ENCODE assay signal across 1 cellular context in the genomic region with DNA sequence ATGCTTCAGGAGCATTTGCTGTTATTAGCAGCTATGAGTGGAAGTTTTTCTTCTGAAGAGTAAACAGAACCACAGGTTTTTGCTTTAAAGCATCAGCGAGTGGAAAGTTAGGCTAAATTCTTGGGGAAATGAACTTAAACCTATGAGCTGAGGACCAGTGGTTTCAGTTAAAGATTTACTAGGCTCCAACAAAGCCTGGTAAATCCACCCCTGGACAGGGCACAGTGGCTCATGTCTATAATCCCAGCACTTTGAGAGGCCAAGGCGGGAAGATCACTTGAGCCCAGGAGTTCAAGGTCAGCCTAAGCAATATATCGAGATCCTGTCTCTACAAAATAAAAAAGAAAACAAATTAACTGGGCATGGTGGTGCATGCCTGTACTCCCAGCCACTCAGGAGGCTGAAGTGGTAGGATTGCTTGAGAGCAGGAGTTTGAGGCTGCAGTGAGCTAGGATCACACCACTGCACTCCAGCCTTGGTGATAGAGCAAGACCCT.
A peak's percentile ranks its signal among the peaks of the same experiment; 100 is the strongest.
TF ChIP-seq lines count a peak whose summit lies in the region.
"Not testable (repeated sequence)": the region's sequence is repeated elsewhere in the genome, so short reads cannot be mapped to it uniquely, and the experiment has no call there.

No MANE protein-coding gene starts in this region.

TF ChIP-seq in HepG2, 621 proteins besides CTCF, POLR2A, EP300 and RAD21 (continues in another document):
- TF ChIP-seq PPARG (CRISPR knock-in tag; conservative IDR thresholded peaks at IDR 0.05) (0 out of 2 replicates have a peak, but pooled peaks have one; percentile 30), SIX1 (CRISPR knock-in tag; IDR thresholded peaks at IDR 0.05; ENCODE audit: borderline replicate concordance) (0 out of 2 replicates have a peak, but pooled peaks have one; percentile 20), ETV5 (CRISPR knock-in tag; IDR thresholded peaks at IDR 0.05; ENCODE audit: borderline replicate concordance) (peak; percentile 50; the same call in 1 of the 2 replicates), NR2F1 (CRISPR knock-in tag; IDR thresholded peaks at IDR 0.05) (peak in 1 of 2 experiments; percentile 35; a peak in 1 of 4 replicates), SOX5 (CRISPR knock-in tag; IDR thresholded peaks at IDR 0.05; ENCODE audit: borderline replicate concordance) (peak; percentile 65; the same call in 1 of the 2 replicates), RXRB (CRISPR knock-in tag; IDR thresholded peaks at IDR 0.05; ENCODE audit: borderline replicate concordance) (peak; percentile 71), NR2F6 (IDR thresholded peaks at IDR 0.05) (0 out of 2 replicates have a peak, but pooled peaks have one; percentile 27), NR2F6 (CRISPR knock-in tag; IDR thresholded peaks at IDR 0.05) (peak; percentile 73), HDAC2 (CRISPR knock-in tag; IDR thresholded peaks at IDR 0.05) (peak; percentile 56), TCF7 (IDR thresholded peaks at IDR 0.05; ENCODE audit: low read depth) (peak; percentile 42; the same call in 1 of the 2 replicates), HOXA3 (CRISPR knock-in tag; IDR thresholded peaks at IDR 0.05) (peak; percentile 51; the same call in 1 of the 2 replicates), ISL2 (CRISPR knock-in tag; IDR thresholded peaks at IDR 0.05) (0 out of 2 replicates have a peak, but pooled peaks have one; percentile 33), NCOA2 (CRISPR knock-in tag; IDR thresholded peaks at IDR 0.05) (peak; percentile 79), SAP130 (CRISPR knock-in tag; IDR thresholded peaks at IDR 0.05; ENCODE audit: low read depth) (peak; percentile 52), IRF2 (CRISPR knock-in tag; IDR thresholded peaks at IDR 0.05) (peak; percentile 38; the same call in 1 of the 2 replicates), FOSL2 (CRISPR knock-in tag; IDR thresholded peaks at IDR 0.05) (peak; percentile 62), FOXA3 (CRISPR knock-in tag; IDR thresholded peaks at IDR 0.05) (peak; percentile 55), KAT8 (CRISPR knock-in tag; IDR thresholded peaks at IDR 0.05) (0 out of 2 replicates have a peak, but pooled peaks have one; percentile 31), KDM6A (CRISPR knock-in tag; IDR thresholded peaks at IDR 0.05; ENCODE audit: low read depth) (peak; percentile 59; the same call in 1 of the 2 replicates), MED1 (CRISPR knock-in tag; IDR thresholded peaks at IDR 0.05) (peak; percentile 73), THAP11 (CRISPR knock-in tag; IDR thresholded peaks at IDR 0.05) (peak; percentile 48), GATAD2A (CRISPR knock-in tag; IDR thresholded peaks at IDR 0.05) (peak; percentile 79), DMAP1 (CRISPR knock-in tag; IDR thresholded peaks at IDR 0.05) (0 out of 2 replicates have a peak, but pooled peaks have one; percentile 33), KLF16 (CRISPR knock-in tag; IDR thresholded peaks at IDR 0.05) (0 out of 4 replicates have a peak, but pooled peaks of 1 of the 2 experiments have one; percentile 24), ERF (CRISPR knock-in tag; IDR thresholded peaks at IDR 0.05) (peak; percentile 40; the same call in 1 of the 2 replicates), MIER3 (CRISPR knock-in tag; IDR thresholded peaks at IDR 0.05; ENCODE audit: borderline replicate concordance) (peak; percentile 30; the same call in 1 of the 2 replicates), BCL6 (CRISPR knock-in tag; IDR thresholded peaks at IDR 0.05) (peak; percentile 53), SOX13 (CRISPR knock-in tag; conservative IDR thresholded peaks at IDR 0.05 in 1 of 2, IDR thresholded peaks at IDR 0.05 in 1 of 2) (peak in 1 of 2 experiments; percentile 64; a peak in 1 of 4 replicates), RARA (CRISPR knock-in tag; IDR thresholded peaks at IDR 0.05) (peak; percentile 91), HNF4A (CRISPR knock-in tag; IDR thresholded peaks at IDR 0.05) (peak; percentile 71), ZNF792 (CRISPR knock-in tag; IDR thresholded peaks at IDR 0.05) (0 out of 2 replicates have a peak, but pooled peaks have one; percentile 31), HMG20A (CRISPR knock-in tag; IDR thresholded peaks at IDR 0.05; ENCODE audit: borderline replicate concordance) (peak; percentile 48; the same call in 1 of the 2 replicates), MIXL1 (CRISPR knock-in tag; IDR thresholded peaks at IDR 0.05) (0 out of 2 replicates have a peak, but pooled peaks have one; percentile 51), FOXK1 (CRISPR knock-in tag; IDR thresholded peaks at IDR 0.05; ENCODE audit: borderline replicate concordance, low read depth) (0 out of 2 replicates have a peak, but pooled peaks have one; percentile 35)
- TF ChIP-seq, protein P1, sequence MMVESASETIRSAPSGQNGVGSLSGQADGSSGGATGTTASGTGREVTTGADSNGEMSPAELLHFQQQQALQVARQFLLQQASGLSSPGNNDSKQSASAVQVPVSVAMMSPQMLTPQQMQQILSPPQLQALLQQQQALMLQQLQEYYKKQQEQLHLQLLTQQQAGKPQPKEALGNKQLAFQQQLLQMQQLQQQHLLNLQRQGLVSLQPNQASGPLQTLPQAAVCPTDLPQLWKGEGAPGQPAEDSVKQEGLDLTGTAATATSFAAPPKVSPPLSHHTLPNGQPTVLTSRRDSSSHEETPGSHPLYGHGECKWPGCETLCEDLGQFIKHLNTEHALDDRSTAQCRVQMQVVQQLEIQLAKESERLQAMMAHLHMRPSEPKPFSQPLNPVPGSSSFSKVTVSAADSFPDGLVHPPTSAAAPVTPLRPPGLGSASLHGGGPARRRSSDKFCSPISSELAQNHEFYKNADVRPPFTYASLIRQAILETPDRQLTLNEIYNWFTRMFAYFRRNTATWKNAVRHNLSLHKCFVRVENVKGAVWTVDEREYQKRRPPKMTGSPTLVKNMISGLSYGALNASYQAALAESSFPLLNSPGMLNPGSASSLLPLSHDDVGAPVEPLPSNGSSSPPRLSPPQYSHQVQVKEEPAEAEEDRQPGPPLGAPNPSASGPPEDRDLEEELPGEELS (CRISPR knock-in tag; IDR thresholded peaks at IDR 0.05) = peak; percentile 73
- TF ChIP-seq, protein P2, sequence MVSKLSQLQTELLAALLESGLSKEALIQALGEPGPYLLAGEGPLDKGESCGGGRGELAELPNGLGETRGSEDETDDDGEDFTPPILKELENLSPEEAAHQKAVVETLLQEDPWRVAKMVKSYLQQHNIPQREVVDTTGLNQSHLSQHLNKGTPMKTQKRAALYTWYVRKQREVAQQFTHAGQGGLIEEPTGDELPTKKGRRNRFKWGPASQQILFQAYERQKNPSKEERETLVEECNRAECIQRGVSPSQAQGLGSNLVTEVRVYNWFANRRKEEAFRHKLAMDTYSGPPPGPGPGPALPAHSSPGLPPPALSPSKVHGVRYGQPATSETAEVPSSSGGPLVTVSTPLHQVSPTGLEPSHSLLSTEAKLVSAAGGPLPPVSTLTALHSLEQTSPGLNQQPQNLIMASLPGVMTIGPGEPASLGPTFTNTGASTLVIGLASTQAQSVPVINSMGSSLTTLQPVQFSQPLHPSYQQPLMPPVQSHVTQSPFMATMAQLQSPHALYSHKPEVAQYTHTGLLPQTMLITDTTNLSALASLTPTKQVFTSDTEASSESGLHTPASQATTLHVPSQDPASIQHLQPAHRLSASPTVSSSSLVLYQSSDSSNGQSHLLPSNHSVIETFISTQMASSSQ (IDR thresholded peaks at IDR 0.05; ENCODE audit: low read depth) = 0 out of 2 replicates have a peak, but pooled peaks have one; percentile 49
- TF ChIP-seq, protein P2 (CRISPR knock-in tag; IDR thresholded peaks at IDR 0.05; ENCODE audit: borderline replicate concordance) = not testable (repeated sequence)
- not testable (repeated sequence) for TF ChIP-seq SOX13 (IDR thresholded peaks at IDR 0.05)
- TF ChIP-seq, protein P3, sequence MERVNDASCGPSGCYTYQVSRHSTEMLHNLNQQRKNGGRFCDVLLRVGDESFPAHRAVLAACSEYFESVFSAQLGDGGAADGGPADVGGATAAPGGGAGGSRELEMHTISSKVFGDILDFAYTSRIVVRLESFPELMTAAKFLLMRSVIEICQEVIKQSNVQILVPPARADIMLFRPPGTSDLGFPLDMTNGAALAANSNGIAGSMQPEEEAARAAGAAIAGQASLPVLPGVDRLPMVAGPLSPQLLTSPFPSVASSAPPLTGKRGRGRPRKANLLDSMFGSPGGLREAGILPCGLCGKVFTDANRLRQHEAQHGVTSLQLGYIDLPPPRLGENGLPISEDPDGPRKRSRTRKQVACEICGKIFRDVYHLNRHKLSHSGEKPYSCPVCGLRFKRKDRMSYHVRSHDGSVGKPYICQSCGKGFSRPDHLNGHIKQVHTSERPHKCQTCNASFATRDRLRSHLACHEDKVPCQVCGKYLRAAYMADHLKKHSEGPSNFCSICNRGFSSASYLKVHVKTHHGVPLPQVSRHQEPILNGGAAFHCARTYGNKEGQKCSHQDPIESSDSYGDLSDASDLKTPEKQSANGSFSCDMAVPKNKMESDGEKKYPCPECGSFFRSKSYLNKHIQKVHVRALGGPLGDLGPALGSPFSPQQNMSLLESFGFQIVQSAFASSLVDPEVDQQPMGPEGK (CRISPR knock-in tag; IDR thresholded peaks at IDR 0.05) = peak; percentile 14; the same call in 1 of the 2 replicates
- TF ChIP-seq, protein P4, sequence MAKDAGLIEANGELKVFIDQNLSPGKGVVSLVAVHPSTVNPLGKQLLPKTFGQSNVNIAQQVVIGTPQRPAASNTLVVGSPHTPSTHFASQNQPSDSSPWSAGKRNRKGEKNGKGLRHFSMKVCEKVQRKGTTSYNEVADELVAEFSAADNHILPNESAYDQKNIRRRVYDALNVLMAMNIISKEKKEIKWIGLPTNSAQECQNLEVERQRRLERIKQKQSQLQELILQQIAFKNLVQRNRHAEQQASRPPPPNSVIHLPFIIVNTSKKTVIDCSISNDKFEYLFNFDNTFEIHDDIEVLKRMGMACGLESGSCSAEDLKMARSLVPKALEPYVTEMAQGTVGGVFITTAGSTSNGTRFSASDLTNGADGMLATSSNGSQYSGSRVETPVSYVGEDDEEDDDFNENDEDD (CRISPR knock-in tag; IDR thresholded peaks at IDR 0.05; ENCODE audit: borderline replicate concordance) = peak; percentile 74; the same call in 1 of the 2 replicates
- TF ChIP-seq, protein P5, sequence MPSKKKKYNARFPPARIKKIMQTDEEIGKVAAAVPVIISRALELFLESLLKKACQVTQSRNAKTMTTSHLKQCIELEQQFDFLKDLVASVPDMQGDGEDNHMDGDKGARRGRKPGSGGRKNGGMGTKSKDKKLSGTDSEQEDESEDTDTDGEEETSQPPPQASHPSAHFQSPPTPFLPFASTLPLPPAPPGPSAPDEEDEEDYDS (CRISPR knock-in tag; IDR thresholded peaks at IDR 0.05) = peak; percentile 51
- TF ChIP-seq, protein P6, sequence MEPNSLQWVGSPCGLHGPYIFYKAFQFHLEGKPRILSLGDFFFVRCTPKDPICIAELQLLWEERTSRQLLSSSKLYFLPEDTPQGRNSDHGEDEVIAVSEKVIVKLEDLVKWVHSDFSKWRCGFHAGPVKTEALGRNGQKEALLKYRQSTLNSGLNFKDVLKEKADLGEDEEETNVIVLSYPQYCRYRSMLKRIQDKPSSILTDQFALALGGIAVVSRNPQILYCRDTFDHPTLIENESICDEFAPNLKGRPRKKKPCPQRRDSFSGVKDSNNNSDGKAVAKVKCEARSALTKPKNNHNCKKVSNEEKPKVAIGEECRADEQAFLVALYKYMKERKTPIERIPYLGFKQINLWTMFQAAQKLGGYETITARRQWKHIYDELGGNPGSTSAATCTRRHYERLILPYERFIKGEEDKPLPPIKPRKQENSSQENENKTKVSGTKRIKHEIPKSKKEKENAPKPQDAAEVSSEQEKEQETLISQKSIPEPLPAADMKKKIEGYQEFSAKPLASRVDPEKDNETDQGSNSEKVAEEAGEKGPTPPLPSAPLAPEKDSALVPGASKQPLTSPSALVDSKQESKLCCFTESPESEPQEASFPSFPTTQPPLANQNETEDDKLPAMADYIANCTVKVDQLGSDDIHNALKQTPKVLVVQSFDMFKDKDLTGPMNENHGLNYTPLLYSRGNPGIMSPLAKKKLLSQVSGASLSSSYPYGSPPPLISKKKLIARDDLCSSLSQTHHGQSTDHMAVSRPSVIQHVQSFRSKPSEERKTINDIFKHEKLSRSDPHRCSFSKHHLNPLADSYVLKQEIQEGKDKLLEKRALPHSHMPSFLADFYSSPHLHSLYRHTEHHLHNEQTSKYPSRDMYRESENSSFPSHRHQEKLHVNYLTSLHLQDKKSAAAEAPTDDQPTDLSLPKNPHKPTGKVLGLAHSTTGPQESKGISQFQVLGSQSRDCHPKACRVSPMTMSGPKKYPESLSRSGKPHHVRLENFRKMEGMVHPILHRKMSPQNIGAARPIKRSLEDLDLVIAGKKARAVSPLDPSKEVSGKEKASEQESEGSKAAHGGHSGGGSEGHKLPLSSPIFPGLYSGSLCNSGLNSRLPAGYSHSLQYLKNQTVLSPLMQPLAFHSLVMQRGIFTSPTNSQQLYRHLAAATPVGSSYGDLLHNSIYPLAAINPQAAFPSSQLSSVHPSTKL (CRISPR knock-in tag; IDR thresholded peaks at IDR 0.05) = peak; percentile 75
- TF ChIP-seq, protein P7, sequence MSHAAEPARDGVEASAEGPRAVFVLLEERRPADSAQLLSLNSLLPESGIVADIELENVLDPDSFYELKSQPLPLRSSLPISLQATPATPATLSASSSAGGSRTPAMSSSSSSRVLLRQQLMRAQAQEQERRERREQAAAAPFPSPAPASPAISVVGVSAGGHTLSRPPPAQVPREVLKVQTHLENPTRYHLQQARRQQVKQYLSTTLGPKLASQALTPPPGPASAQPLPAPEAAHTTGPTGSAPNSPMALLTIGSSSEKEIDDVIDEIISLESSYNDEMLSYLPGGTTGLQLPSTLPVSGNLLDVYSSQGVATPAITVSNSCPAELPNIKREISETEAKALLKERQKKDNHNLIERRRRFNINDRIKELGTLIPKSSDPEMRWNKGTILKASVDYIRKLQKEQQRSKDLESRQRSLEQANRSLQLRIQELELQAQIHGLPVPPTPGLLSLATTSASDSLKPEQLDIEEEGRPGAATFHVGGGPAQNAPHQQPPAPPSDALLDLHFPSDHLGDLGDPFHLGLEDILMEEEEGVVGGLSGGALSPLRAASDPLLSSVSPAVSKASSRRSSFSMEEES (CRISPR knock-in tag; IDR thresholded peaks at IDR 0.05) = peak; percentile 31; the same call in 1 of the 2 replicates
- TF ChIP-seq, protein P8, sequence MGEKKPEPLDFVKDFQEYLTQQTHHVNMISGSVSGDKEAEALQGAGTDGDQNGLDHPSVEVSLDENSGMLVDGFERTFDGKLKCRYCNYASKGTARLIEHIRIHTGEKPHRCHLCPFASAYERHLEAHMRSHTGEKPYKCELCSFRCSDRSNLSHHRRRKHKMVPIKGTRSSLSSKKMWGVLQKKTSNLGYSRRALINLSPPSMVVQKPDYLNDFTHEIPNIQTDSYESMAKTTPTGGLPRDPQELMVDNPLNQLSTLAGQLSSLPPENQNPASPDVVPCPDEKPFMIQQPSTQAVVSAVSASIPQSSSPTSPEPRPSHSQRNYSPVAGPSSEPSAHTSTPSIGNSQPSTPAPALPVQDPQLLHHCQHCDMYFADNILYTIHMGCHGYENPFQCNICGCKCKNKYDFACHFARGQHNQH (CRISPR knock-in tag; IDR thresholded peaks at IDR 0.05) = peak; percentile 52; the same call in 1 of the 2 replicates
